Comparison of ENCODE assay signal across 1 cellular context in the genomic region with DNA sequence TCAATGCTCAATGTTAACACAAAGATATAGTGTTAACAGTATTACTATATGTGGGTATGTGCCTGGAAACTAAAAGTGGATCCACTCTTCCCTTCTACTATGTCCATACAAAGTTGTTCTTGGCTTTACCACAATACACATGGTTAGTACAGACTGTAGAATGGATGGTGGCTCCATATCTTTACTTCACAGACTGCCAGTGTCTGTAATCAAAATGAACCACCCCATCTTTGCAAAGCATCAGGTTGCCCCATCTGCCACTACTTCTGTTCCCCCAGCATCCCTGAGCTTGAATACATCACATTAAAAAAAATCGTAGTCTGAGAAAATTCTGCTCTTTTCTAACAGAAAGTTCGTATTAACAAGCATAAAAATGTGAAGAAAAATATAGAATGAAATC.
TF ChIP-seq lines count a peak whose summit lies in the region.

No MANE protein-coding gene starts in this region.

TF ChIP-seq in K562, 482 proteins besides CTCF, POLR2A, EP300 and RAD21 (continued from another document):
- no peak for TF ChIP-seq POLR3G (IDR thresholded peaks at IDR 0.05; ENCODE audit: extremely low read depth, insufficient read length, insufficient replicate concordance)
- TF ChIP-seq, protein P1, sequence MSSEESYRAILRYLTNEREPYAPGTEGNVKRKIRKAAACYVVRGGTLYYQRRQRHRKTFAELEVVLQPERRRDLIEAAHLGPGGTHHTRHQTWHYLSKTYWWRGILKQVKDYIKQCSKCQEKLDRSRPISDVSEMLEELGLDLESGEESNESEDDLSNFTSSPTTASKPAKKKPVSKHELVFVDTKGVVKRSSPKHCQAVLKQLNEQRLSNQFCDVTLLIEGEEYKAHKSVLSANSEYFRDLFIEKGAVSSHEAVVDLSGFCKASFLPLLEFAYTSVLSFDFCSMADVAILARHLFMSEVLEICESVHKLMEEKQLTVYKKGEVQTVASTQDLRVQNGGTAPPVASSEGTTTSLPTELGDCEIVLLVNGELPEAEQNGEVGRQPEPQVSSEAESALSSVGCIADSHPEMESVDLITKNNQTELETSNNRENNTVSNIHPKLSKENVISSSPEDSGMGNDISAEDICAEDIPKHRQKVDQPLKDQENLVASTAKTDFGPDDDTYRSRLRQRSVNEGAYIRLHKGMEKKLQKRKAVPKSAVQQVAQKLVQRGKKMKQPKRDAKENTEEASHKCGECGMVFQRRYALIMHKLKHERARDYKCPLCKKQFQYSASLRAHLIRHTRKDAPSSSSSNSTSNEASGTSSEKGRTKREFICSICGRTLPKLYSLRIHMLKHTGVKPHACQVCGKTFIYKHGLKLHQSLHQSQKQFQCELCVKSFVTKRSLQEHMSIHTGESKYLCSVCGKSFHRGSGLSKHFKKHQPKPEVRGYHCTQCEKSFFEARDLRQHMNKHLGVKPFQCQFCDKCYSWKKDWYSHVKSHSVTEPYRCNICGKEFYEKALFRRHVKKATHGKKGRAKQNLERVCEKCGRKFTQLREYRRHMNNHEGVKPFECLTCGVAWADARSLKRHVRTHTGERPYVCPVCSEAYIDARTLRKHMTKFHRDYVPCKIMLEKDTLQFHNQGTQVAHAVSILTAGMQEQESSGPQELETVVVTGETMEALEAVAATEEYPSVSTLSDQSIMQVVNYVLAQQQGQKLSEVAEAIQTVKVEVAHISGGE (CRISPR knock-in tag; IDR thresholded peaks at IDR 0.05), result peak in 1 of 3 experiments; percentile 57; a peak in 1 of 6 replicates
- TF ChIP-seq, protein P2, sequence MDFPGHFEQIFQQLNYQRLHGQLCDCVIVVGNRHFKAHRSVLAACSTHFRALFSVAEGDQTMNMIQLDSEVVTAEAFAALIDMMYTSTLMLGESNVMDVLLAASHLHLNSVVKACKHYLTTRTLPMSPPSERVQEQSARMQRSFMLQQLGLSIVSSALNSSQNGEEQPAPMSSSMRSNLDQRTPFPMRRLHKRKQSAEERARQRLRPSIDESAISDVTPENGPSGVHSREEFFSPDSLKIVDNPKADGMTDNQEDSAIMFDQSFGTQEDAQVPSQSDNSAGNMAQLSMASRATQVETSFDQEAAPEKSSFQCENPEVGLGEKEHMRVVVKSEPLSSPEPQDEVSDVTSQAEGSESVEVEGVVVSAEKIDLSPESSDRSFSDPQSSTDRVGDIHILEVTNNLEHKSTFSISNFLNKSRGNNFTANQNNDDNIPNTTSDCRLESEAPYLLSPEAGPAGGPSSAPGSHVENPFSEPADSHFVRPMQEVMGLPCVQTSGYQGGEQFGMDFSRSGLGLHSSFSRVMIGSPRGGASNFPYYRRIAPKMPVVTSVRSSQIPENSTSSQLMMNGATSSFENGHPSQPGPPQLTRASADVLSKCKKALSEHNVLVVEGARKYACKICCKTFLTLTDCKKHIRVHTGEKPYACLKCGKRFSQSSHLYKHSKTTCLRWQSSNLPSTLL (IDR thresholded peaks at IDR 0.05), result no peak
- TF ChIP-seq ZNF79 (CRISPR knock-in tag; IDR thresholded peaks at IDR 0.05; ENCODE audit: low read depth), result no peak
- TF ChIP-seq MYBL2 (IDR thresholded peaks at IDR 0.05; ENCODE audit: low read depth), result no peak
- no peak for TF ChIP-seq MYBL2 (CRISPR knock-in tag; IDR thresholded peaks at IDR 0.05; ENCODE audit: borderline replicate concordance)
- peak; percentile 93 for TF ChIP-seq CBFA2T3 (IDR thresholded peaks at IDR 0.05)
- no peak for TF ChIP-seq PHF8 (IDR thresholded peaks at IDR 0.05; ENCODE audit: borderline replicate concordance, low read length)
- TF ChIP-seq MTA2 (IDR thresholded peaks at IDR 0.05; ENCODE audit: low read depth), result peak; percentile 78
- TF ChIP-seq SAP30 (IDR thresholded peaks at IDR 0.05; ENCODE audit: borderline replicate concordance, insufficient read depth, low read depth, low read length, poor library complexity, severe bottlenecking), result no peak
- TF ChIP-seq ZNF589 (CRISPR knock-in tag; IDR thresholded peaks at IDR 0.05; ENCODE audit: low read depth), result no peak
- no peak for TF ChIP-seq CBFB (CRISPR knock-in tag; IDR thresholded peaks at IDR 0.05)
- TF ChIP-seq, protein P3, sequence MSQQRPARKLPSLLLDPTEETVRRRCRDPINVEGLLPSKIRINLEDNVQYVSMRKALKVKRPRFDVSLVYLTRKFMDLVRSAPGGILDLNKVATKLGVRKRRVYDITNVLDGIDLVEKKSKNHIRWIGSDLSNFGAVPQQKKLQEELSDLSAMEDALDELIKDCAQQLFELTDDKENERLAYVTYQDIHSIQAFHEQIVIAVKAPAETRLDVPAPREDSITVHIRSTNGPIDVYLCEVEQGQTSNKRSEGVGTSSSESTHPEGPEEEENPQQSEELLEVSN (IDR thresholded peaks at IDR 0.05; ENCODE audit: borderline replicate concordance in 1 of 2, extremely low read depth in 1 of 2, insufficient read depth in 1 of 2, insufficient read length in 1 of 2, low read depth in 1 of 2, low read length in 1 of 2, poor library complexity in 1 of 2, severe bottlenecking in 1 of 2), result no peak
- no peak for TF ChIP-seq BMI1 (IDR thresholded peaks at IDR 0.05; ENCODE audit: low read length)
- TF ChIP-seq, protein P4, sequence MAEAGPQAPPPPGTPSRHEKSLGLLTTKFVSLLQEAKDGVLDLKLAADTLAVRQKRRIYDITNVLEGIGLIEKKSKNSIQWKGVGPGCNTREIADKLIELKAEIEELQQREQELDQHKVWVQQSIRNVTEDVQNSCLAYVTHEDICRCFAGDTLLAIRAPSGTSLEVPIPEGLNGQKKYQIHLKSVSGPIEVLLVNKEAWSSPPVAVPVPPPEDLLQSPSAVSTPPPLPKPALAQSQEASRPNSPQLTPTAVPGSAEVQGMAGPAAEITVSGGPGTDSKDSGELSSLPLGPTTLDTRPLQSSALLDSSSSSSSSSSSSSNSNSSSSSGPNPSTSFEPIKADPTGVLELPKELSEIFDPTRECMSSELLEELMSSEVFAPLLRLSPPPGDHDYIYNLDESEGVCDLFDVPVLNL (CRISPR knock-in tag; IDR thresholded peaks at IDR 0.05; ENCODE audit: low read depth), result no peak
- TF ChIP-seq TAL1 (IDR thresholded peaks at IDR 0.05), result peak; percentile 91
- no peak for TF ChIP-seq ZNF431 (CRISPR knock-in tag; IDR thresholded peaks at IDR 0.05)
- no peak for TF ChIP-seq PRPF4 (IDR thresholded peaks at IDR 0.05; ENCODE audit: insufficient read depth, low read depth, low read length, poor library complexity, severe bottlenecking)
- TF ChIP-seq, protein P5, sequence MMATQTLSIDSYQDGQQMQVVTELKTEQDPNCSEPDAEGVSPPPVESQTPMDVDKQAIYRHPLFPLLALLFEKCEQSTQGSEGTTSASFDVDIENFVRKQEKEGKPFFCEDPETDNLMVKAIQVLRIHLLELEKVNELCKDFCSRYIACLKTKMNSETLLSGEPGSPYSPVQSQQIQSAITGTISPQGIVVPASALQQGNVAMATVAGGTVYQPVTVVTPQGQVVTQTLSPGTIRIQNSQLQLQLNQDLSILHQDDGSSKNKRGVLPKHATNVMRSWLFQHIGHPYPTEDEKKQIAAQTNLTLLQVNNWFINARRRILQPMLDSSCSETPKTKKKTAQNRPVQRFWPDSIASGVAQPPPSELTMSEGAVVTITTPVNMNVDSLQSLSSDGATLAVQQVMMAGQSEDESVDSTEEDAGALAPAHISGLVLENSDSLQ (IDR thresholded peaks at IDR 0.05), result no peak
- no peak for TF ChIP-seq ZNF197 (CRISPR knock-in tag; IDR thresholded peaks at IDR 0.05; ENCODE audit: low read depth)
- no peak for TF ChIP-seq MAFG (tag; conservative IDR thresholded peaks at IDR 0.05)
- TF ChIP-seq ZNF77 (CRISPR knock-in tag; IDR thresholded peaks at IDR 0.05), result no peak
- TF ChIP-seq MXI1 (IDR thresholded peaks at IDR 0.05; ENCODE audit: low read depth, low read length), result no peak
- no peak for TF ChIP-seq STAT5B (CRISPR knock-in tag; IDR thresholded peaks at IDR 0.05)
- TF ChIP-seq MCM3 (IDR thresholded peaks at IDR 0.05), result no peak
- no peak for TF ChIP-seq ELF4 (CRISPR knock-in tag; IDR thresholded peaks at IDR 0.05)
- no peak for TF ChIP-seq ATF1 (CRISPR knock-in tag; IDR thresholded peaks at IDR 0.05)
- no peak for TF ChIP-seq ATF1 (tag; IDR thresholded peaks at IDR 0.05)
- TF ChIP-seq NCOR1 (IDR thresholded peaks at IDR 0.05), result peak; percentile 88
- TF ChIP-seq CC2D1A (IDR thresholded peaks at IDR 0.05), result peak; percentile 67; the same call in 1 of the 2 replicates
- TF ChIP-seq, protein P6, sequence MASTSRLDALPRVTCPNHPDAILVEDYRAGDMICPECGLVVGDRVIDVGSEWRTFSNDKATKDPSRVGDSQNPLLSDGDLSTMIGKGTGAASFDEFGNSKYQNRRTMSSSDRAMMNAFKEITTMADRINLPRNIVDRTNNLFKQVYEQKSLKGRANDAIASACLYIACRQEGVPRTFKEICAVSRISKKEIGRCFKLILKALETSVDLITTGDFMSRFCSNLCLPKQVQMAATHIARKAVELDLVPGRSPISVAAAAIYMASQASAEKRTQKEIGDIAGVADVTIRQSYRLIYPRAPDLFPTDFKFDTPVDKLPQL (IDR thresholded peaks at IDR 0.05; ENCODE audit: extremely low read depth, insufficient read length), result no peak
- TF ChIP-seq ARID1B (IDR thresholded peaks at IDR 0.05), result peak; percentile 86
- no peak for TF ChIP-seq KAT8 (IDR thresholded peaks at IDR 0.05; ENCODE audit: low read depth)
- TF ChIP-seq GATA2 (CRISPR knock-in tag; IDR thresholded peaks at IDR 0.05), result peak; percentile 50; the same call in 1 of the 2 replicates
- TF ChIP-seq RBBP5 (IDR thresholded peaks at IDR 0.05; ENCODE audit: borderline replicate concordance, insufficient read depth, low read length, poor library complexity, severe bottlenecking), result no peak
- TF ChIP-seq ZNF445 (CRISPR knock-in tag; IDR thresholded peaks at IDR 0.05; ENCODE audit: low read depth), result no peak
- TF ChIP-seq ZFP1 (CRISPR knock-in tag; IDR thresholded peaks at IDR 0.05), result no peak
- TF ChIP-seq ZNF124 (CRISPR knock-in tag; IDR thresholded peaks at IDR 0.05), result no peak
- no peak for TF ChIP-seq SRSF7 (optimal IDR thresholded peaks at IDR 0.05; ENCODE audit: low read depth, low read length)
- TF ChIP-seq RBM39 (optimal IDR thresholded peaks at IDR 0.05; ENCODE audit: low read depth, low read length), result no peak
- TF ChIP-seq, protein P7, sequence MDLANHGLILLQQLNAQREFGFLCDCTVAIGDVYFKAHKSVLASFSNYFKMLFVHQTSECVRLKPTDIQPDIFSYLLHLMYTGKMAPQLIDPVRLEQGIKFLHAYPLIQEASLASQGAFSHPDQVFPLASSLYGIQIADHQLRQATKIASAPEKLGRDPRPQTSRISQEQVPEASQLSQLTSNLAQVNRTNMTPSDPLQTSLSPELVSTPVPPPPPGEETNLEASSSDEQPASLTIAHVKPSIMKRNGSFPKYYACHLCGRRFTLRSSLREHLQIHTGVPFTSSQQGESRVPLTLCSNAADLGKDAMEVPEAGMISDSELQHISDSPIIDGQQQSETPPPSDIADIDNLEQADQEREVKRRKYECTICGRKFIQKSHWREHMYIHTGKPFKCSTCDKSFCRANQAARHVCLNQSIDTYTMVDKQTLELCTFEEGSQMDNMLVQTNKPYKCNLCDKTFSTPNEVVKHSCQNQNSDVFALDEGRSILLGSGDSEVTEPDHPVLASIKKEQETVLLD (IDR thresholded peaks at IDR 0.05), result no peak
- 0 out of 2 replicates have a peak, but pooled peaks have one; percentile 45 for TF ChIP-seq FOXM1 (IDR thresholded peaks at IDR 0.05; ENCODE audit: low read depth)
- no peak for TF ChIP-seq FOXM1 (CRISPR knock-in tag; IDR thresholded peaks at IDR 0.05; ENCODE audit: low read depth)
- no peak for TF ChIP-seq TAF15 (IDR thresholded peaks at IDR 0.05; ENCODE audit: low read depth, low read length)
- TF ChIP-seq ZNF764 (CRISPR knock-in tag; IDR thresholded peaks at IDR 0.05; ENCODE audit: low read depth), result no peak
- TF ChIP-seq BDP1 (IDR thresholded peaks at IDR 0.05; ENCODE audit: insufficient read depth, insufficient read length), result no peak
TF ChIP-seq in K562: peak in this region for 23.
